In the genomic region with DNA sequence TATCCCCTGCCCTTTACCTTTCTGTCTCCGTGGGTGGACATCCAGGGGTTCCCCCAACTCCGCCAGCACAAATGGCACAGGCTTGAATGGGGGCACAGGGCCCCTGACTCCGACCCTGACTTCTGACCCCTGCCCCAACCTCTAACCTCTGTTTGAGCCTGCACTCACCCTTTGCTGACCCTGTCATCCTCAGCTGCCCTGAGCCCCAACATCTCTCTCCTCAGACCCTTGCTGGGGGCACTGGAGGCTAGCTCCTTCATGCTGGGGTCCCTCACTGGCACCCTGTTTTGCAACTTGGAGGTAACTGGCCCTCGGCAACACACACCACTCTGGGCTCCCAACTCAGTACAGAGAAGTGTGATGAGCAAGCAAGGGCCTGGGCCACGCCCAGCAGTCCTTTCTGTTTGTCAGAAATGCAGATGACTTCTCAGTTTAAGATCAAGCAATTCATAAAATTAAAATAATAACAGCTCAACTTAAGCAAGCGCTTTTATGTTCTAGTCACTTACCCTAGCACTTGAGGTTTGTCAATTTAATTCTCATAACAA, we compare ENCODE assay signal across 14 cellular contexts. TPM values are rescaled to one million over a fixed set of nuclear protein-coding genes. Genes with fewer than 3 reads are reported as not detected.
DNase-seq lines count a peak whose midpoint lies in the region; ATAC-seq, FAIRE-seq and TF ChIP-seq lines count a peak whose summit lies in the region.
"Had no signal": no experiment of that assay in that cellular context is flagged by ENCODE, and none has a peak within 500 bp of the region (broad histone marks: within the 10 kb centered on the region; RNA-seq: fewer than 3 reads in every experiment).

No MANE protein-coding gene starts in this region.

- H3K4me1 Mint-ChIP-seq in activated CD4-positive, alpha-beta T cell treated with anti-CD3 and anti-CD28 coated beads, Interleukin-2, amount 10 ng/mL, durations not matched to agents 7 days and 5 days, result peaks cover 47% of the 10 kb centered on the region
- H3K4me1 Mint-ChIP-seq in astrocyte (ENCODE audit: low read depth, unreplicated experiment) (peaks cover 30% of the 10 kb centered on the region), endothelial cell (ENCODE audit: unreplicated experiment) (no peaks in the 10 kb centered on the region)
- H3K4me1 Mint-ChIP-seq: activated B cell treated with CpG ODN at 0.5 μM for 24 hours had no signal

- no peaks in the 10 kb centered on the region for H3K9me3 ChIP-seq in astrocyte (ENCODE audit: insufficient read depth, low read depth, low read length)
- no peaks in the 10 kb centered on the region for H3K9me3 ChIP-seq in stomach

- H3K9ac ChIP-seq in astrocyte (ENCODE audit: low read length), result no peak overlapping the region

- no peaks in the 10 kb centered on the region for H3K79me2 ChIP-seq in astrocyte (ENCODE audit: insufficient read depth, low read length)

- no peak overlapping the region for H2AFZ ChIP-seq in astrocyte (ENCODE audit: low read depth, low read length)

- no peaks in the 10 kb centered on the region for H3K27me3 Mint-ChIP-seq in activated CD4-positive, alpha-beta T cell treated with anti-CD3 and anti-CD28 coated beads, Interleukin-2, amount 10 ng/mL, durations not matched to agents 7 days and 5 days
- H3K27me3 Mint-ChIP-seq in astrocyte (ENCODE audit: low read depth, unreplicated experiment), result peaks cover 4% of the 10 kb centered on the region
- H3K27me3 Mint-ChIP-seq in endothelial cell (ENCODE audit: unreplicated experiment), result peaks cover 3% of the 10 kb centered on the region

- H3K4me1 ChIP-seq in astrocyte (ENCODE audit: insufficient read depth, low read length) (peaks cover 6% of the 10 kb centered on the region), stomach (peaks cover 14 to 48% (median 39%) of the 10 kb centered on the region in 4 donors)

- H4K20me1 ChIP-seq in astrocyte (ENCODE audit: insufficient read depth, low read length), result no peaks in the 10 kb centered on the region

- intact Hi-C loops in left colon (cut with DNase I, micrococcal nuclease), result no loop called here
- intact Hi-C loops in stomach (cut with DNase I; ENCODE audit: low total_unique reads), result no loop called here

- peak; percentile 22 for ATAC-seq in left colon
- ATAC-seq in HG03108 (IDR thresholded peaks at IDR 0.05; ENCODE audit: unreplicated experiment), result no peak
- ATAC-seq: GM12878, K562, Panc1 had no signal

- peak overlapping the region; percentile 46 for H3K27ac Mint-ChIP-seq in activated CD4-positive, alpha-beta T cell treated with anti-CD3 and anti-CD28 coated beads, Interleukin-2, amount 10 ng/mL, durations not matched to agents 7 days and 5 days
- peak overlapping the region; percentile 72 for H3K27ac Mint-ChIP-seq in astrocyte (ENCODE audit: unreplicated experiment)
- no peak overlapping the region for H3K27ac Mint-ChIP-seq in endothelial cell (ENCODE audit: unreplicated experiment)
- H3K27ac Mint-ChIP-seq: activated B cell treated with CpG ODN at 0.5 μM for 24 hours had no signal

- peaks cover 4% of the 10 kb centered on the region for H3K36me3 Mint-ChIP-seq in activated CD4-positive, alpha-beta T cell treated with anti-CD3 and anti-CD28 coated beads, Interleukin-2, amount 10 ng/mL, durations not matched to agents 7 days and 5 days (ENCODE audit: low read depth)
- H3K36me3 Mint-ChIP-seq in astrocyte (ENCODE audit: low read depth, unreplicated experiment), result peaks cover 22% of the 10 kb centered on the region
- no peaks in the 10 kb centered on the region for H3K36me3 Mint-ChIP-seq in endothelial cell (ENCODE audit: low read depth, unreplicated experiment)
- H3K36me3 Mint-ChIP-seq: CD4-positive, CD25-positive, alpha-beta regulatory T cell had no signal

- H3K36me3 ChIP-seq in astrocyte (ENCODE audit: insufficient read depth, low read length), result no peaks in the 10 kb centered on the region
- H3K36me3 ChIP-seq in stomach, result no peaks in the 10 kb centered on the region

- H3K27ac ChIP-seq in astrocyte (ENCODE audit: low read depth, low read length), result no peak overlapping the region
- peak overlapping the region in 4 of 5 donors; percentile 14 to 93 (median 72) for H3K27ac ChIP-seq in stomach

- H3K9me3 Mint-ChIP-seq in activated CD4-positive, alpha-beta T cell treated with anti-CD3 and anti-CD28 coated beads, Interleukin-2, amount 10 ng/mL, durations not matched to agents 7 days and 5 days, result no peaks in the 10 kb centered on the region
- H3K9me3 Mint-ChIP-seq in astrocyte (ENCODE audit: unreplicated experiment), result no peaks in the 10 kb centered on the region
- no peaks in the 10 kb centered on the region for H3K9me3 Mint-ChIP-seq in endothelial cell (ENCODE audit: unreplicated experiment)
- H3K9me3 Mint-ChIP-seq: activated B cell treated with CpG ODN at 0.5 μM for 24 hours; CD4-positive, CD25-positive, alpha-beta regulatory T cell had no signal

- no peak overlapping the region for H3K4me2 ChIP-seq in astrocyte (ENCODE audit: low read length)

- peak overlapping the region; percentile 71 for H3K4me3 Mint-ChIP-seq in activated CD4-positive, alpha-beta T cell treated with anti-CD3 and anti-CD28 coated beads, Interleukin-2, amount 10 ng/mL, durations not matched to agents 7 days and 5 days
- H3K4me3 Mint-ChIP-seq in astrocyte (ENCODE audit: unreplicated experiment), result peak overlapping the region; percentile 91
- H3K4me3 Mint-ChIP-seq in endothelial cell (ENCODE audit: unreplicated experiment), result no peak overlapping the region
- H3K4me3 Mint-ChIP-seq: activated B cell treated with CpG ODN at 0.5 μM for 24 hours; CD4-positive, CD25-positive, alpha-beta regulatory T cell had no signal

- TF ChIP-seq EP300 in stomach (IDR thresholded peaks at IDR 0.05), result no peak

- no peak for DNase-seq in activated CD4-positive, alpha-beta T cell treated with anti-CD3 and anti-CD28 coated beads, Interleukin-2, amount 10 ng/mL, durations not matched to agents 7 days and 5 days
- DNase-seq in activated CD4-positive, alpha-beta T cell treated with anti-CD3 and anti-CD28 coated beads, Interleukin-2, amount 50 U/mL, for 48 hours, result no peak
- DNase-seq in astrocyte (ENCODE audit: low read depth) (no peak), left colon (peak in 1 of 2 donors; percentile 46), stomach (peak; percentile 26), DMS153 treated with DMSO at 0.1 percent for 48 hours (lab: John Stamatoyannopoulos, UW; ENCODE audit: unreplicated experiment) (no peak), endothelial cell (ENCODE audit: low spot score) (no peak)
- DNase-seq: activated B cell treated with CpG ODN at 0.5 μM for 24 hours; CD4-positive, CD25-positive, alpha-beta regulatory T cell; NCI-H1105 treated with DMSO at 0.1 percent for 48 hours had no signal

- TF ChIP-seq CTCF in astrocyte (IDR thresholded peaks at IDR 0.05; ENCODE audit: insufficient read depth, low read depth, low read length) (no peak), stomach (IDR thresholded peaks at IDR 0.05) (no peak), endothelial cell (IDR thresholded peaks at IDR 0.05; ENCODE audit: unreplicated experiment) (no peak)

- H3K4me3 ChIP-seq in astrocyte (ENCODE audit: insufficient read depth, low read depth, low read length) (no peak overlapping the region), stomach (peak overlapping the region; percentile 1 to 55 (median 28))
- H3K4me3 ChIP-seq: GM12878, K562 had no signal

- FAIRE-seq in astrocyte (lab: Jason Lieb, UNC), result no peak
- FAIRE-seq: GM12878, K562 had no signal

- CTCF ChIA-PET in activated CD4-positive, alpha-beta T cell treated with anti-CD3 and anti-CD28 coated beads, Interleukin-2, amount 10 ng/mL, durations not matched to agents 7 days and 5 days (lab: Charles Lee), result interaction anchor here (0.9 to 1.3 kb wide), 3 partner anchors 12 to 17 kb away, joined by 3 read pairs; no protein-coding TSS in a partner anchor

- peaks cover 4% of the 10 kb centered on the region for H3K27me3 ChIP-seq in astrocyte (ENCODE audit: insufficient read depth, low read length)
- no peaks in the 10 kb centered on the region for H3K27me3 ChIP-seq in stomach

- no peak for TF ChIP-seq POLR2A in stomach (IDR thresholded peaks at IDR 0.05)

- POLR2A ChIA-PET in activated CD4-positive, alpha-beta T cell treated with anti-CD3 and anti-CD28 coated beads, Interleukin-2, amount 10 ng/mL, durations not matched to agents 7 days and 5 days (lab: Charles Lee), result no interaction called here

- 78 to 83% (median 78%) methylated on average over 6 of the region's 6 CpGs for WGBS in stomach, 5 donors

RNA-seq across cellular contexts. Expression of gene IFI27, which starts 2.1 kb away (rescaled TPM):
- total RNA-seq in activated CD4-positive, alpha-beta T cell treated with anti-CD3 and anti-CD28 coated beads, Interleukin-2, amount 10 ng/mL, durations not matched to agents 7 days and 5 days, result 100 to 1,000 TPM; 158 to 193 TPM
- total RNA-seq in astrocyte (1,022 and 1,408 TPM in 2 replicates), left colon (1,000 to 10,000 TPM in 1 of 2 donors, 100 to 1,000 TPM in 1; 498 to 1,280 TPM), stomach (100 to 1,000 TPM in 3 of 5 donors, 10 to 100 TPM in 2; 12.9 to 276 (median 118) TPM), endothelial cell (ENCODE audit: unreplicated experiment) (3.8 TPM)
- 1,000 to 10,000 TPM in 1 of 3 donors, 100 to 1,000 TPM in 2; 292 to 1,115 (median 874) TPM for polyA plus RNA-seq in stomach

RNA-seq across cellular contexts. Expression of gene IFI27L2, which starts 16.8 kb away (rescaled TPM):
- 10 to 100 TPM; 76.0 to 91.3 TPM for total RNA-seq in activated CD4-positive, alpha-beta T cell treated with anti-CD3 and anti-CD28 coated beads, Interleukin-2, amount 10 ng/mL, durations not matched to agents 7 days and 5 days
- 63.9 and 79.9 TPM in 2 replicates for total RNA-seq in astrocyte
- 10 to 100 TPM; 32.3 to 39.3 TPM for total RNA-seq in left colon
- total RNA-seq in stomach, result 10 to 100 TPM in 3 of 5 donors, 1 to 10 TPM in 2; 4.9 to 61.7 (median 24.8) TPM
- 100 to 1,000 TPM in 2 of 3 donors, 10 to 100 TPM in 1; 87.8 to 133 (median 103) TPM for polyA plus RNA-seq in stomach
- 23.7 TPM for total RNA-seq in endothelial cell (ENCODE audit: unreplicated experiment)

RNA-seq across cellular contexts. Expression of gene IFI27L1, which starts 31.5 kb away (rescaled TPM):
- 10 to 100 TPM; 31.6 to 42.1 TPM for total RNA-seq in activated CD4-positive, alpha-beta T cell treated with anti-CD3 and anti-CD28 coated beads, Interleukin-2, amount 10 ng/mL, durations not matched to agents 7 days and 5 days
- total RNA-seq in astrocyte (28.4 and 30.8 TPM in 2 replicates), left colon (10 to 100 TPM; 33.9 to 40.5 TPM), stomach (10 to 100 TPM in 2 of 5 donors, 1 to 10 TPM in 2, not detected in 1; 1.6 to 17.1 (median 9.3) TPM), endothelial cell (ENCODE audit: unreplicated experiment) (33.5 TPM)
- polyA plus RNA-seq in stomach, result 10 to 100 TPM in 2 of 3 donors, 1 to 10 TPM in 1; 9.9 to 33.7 (median 23.5) TPM

RNA-seq across cellular contexts. Expression of gene DDX24, which starts 31.6 kb away (rescaled TPM):
- total RNA-seq in activated CD4-positive, alpha-beta T cell treated with anti-CD3 and anti-CD28 coated beads, Interleukin-2, amount 10 ng/mL, durations not matched to agents 7 days and 5 days, result 100 to 1,000 TPM; 187 to 211 TPM
- total RNA-seq in astrocyte, result 206 TPM in 2 replicates
- 100 to 1,000 TPM; 102 to 106 TPM for total RNA-seq in left colon
- 100 to 1,000 TPM in 2 of 5 donors, 10 to 100 TPM in 3; 39.1 to 236 (median 84.4) TPM for total RNA-seq in stomach
- 10 to 100 TPM; 47.4 to 73.8 (median 61.2) TPM for polyA plus RNA-seq in stomach
- total RNA-seq in endothelial cell (ENCODE audit: unreplicated experiment), result 89.6 TPM
